12 cellular contexts compared by ENCODE assay signal in genomic region chr1:112852934-112853333, GRCh38.
DNase-seq lines count a peak whose midpoint lies in the region; ATAC-seq and TF ChIP-seq lines count a peak whose summit lies in the region.
"Had no signal": no experiment of that assay in that cellular context is flagged by ENCODE, and none has a peak within 500 bp of the region (broad histone marks: within the 10 kb centered on the region; RNA-seq: fewer than 3 reads in every experiment).

No MANE protein-coding gene starts in this region.

- DNase-seq in Caco-2, result no peak
- no peak for DNase-seq in PC-9
- DNase-seq in endodermal cell, result no peak
- no peak for DNase-seq in sciatic nerve (ENCODE audit: low spot score)
- no peak for DNase-seq in esophagus squamous epithelium (lab: John Stamatoyannopoulos, UW)
- DNase-seq in activated T-cell treated with anti-CD3 and anti-CD28 coated beads, Interleukin-2, amount 50 U/mL, for 48 hours, result no peak
- DNase-seq: C1 segment of cervical spinal cord; CD4-positive, alpha-beta memory T cell; COR-L47; DMS153; H7 had no signal

- no peaks in the 10 kb centered on the region for H4K20me1 ChIP-seq in PC-9 (ENCODE audit: insufficient read depth)

- BruUV-seq in Caco-2 (replicated peaks; lab: Mats Ljungman, UMichigan) (no TSS peak), PC-9 (replicated peaks; lab: Mats Ljungman, UMichigan) (no TSS peak)

- CTCF ChIA-PET in Caco-2 (lab: Charles Lee), result interaction anchor here (1.3 kb wide), 1 partner anchor 220 kb away, joined by 5 read pairs; the partner anchor contains the start of gene LRIG2
- CTCF ChIA-PET in PC-9 (lab: Charles Lee), result no interaction called here

- TF ChIP-seq POLR2A in esophagus squamous epithelium (IDR thresholded peaks at IDR 0.05), result no peak

- H3K27me3 Mint-ChIP-seq in Caco-2 (ENCODE audit: insufficient read depth, unreplicated experiment), result no peaks in the 10 kb centered on the region
- H3K27me3 Mint-ChIP-seq in endodermal cell (ENCODE audit: insufficient read depth), result peaks cover 8% of the 10 kb centered on the region

- H3K79me2 ChIP-seq in PC-9 (ENCODE audit: low read depth), result peaks cover 55% of the 10 kb centered on the region

- no peak for ATAC-seq in sciatic nerve
- ATAC-seq: HCT116 had no signal

- H3K27ac ChIP-seq in PC-9, result peak overlapping the region; percentile 86
- H3K27ac ChIP-seq in endodermal cell (ENCODE audit: low read depth, low read length), result no peak overlapping the region
- no peak overlapping the region for H3K27ac ChIP-seq in esophagus squamous epithelium

- no peak overlapping the region for H3K9ac ChIP-seq in endodermal cell (ENCODE audit: extremely low read depth, low read length, poor library complexity, severe bottlenecking)

- POLR2A ChIA-PET in Caco-2 (lab: Charles Lee) (interaction anchor here (0.8 to 1.6 kb wide), 2 partner anchors 11 to 219 kb away, joined by 3 to 4 read pairs; no protein-coding TSS in a partner anchor), PC-9 (lab: Charles Lee; ENCODE audit: unreplicated experiment) (no interaction called here)

- no peaks in the 10 kb centered on the region for H3K9me3 Mint-ChIP-seq in Caco-2 (ENCODE audit: unreplicated experiment)
- peaks cover 11% of the 10 kb centered on the region for H3K9me3 Mint-ChIP-seq in endodermal cell
- H3K9me3 Mint-ChIP-seq: CD4-positive, alpha-beta memory T cell had no signal

- TF ChIP-seq CTCF in Caco-2 (IDR thresholded peaks at IDR 0.05; ENCODE audit: insufficient read depth in 1 of 2, low read depth in 1 of 2, low read length in 1 of 2, severe bottlenecking in 1 of 2, unreplicated experiment in 1 of 2), result no peak
- no peak for TF ChIP-seq CTCF in PC-9 (conservative IDR thresholded peaks at IDR 0.05)
- TF ChIP-seq CTCF in endodermal cell (conservative IDR thresholded peaks at IDR 0.05), result no peak
- TF ChIP-seq CTCF in esophagus squamous epithelium (IDR thresholded peaks at IDR 0.05), result no peak

- H3K27me3 ChIP-seq in Caco-2 (replicated peaks; ENCODE audit: control insufficient read depth, insufficient read depth, low read length), result no peaks in the 10 kb centered on the region
- H3K27me3 ChIP-seq in PC-9 (ENCODE audit: insufficient read depth, low read depth), result no peaks in the 10 kb centered on the region
- H3K27me3 ChIP-seq in endodermal cell (ENCODE audit: control insufficient read depth, insufficient read depth, low read length, poor library complexity, severe bottlenecking), result no peaks in the 10 kb centered on the region
- peaks cover 0 to 63% (median 0%) of the 10 kb centered on the region in 4 donors for H3K27me3 ChIP-seq in esophagus squamous epithelium

- H3K27ac Mint-ChIP-seq in Caco-2 (ENCODE audit: unreplicated experiment) (peak overlapping the region; percentile 35), endodermal cell (no peak overlapping the region)
- H3K27ac Mint-ChIP-seq: CD4-positive, alpha-beta memory T cell had no signal

- H3K4me2 ChIP-seq in PC-9, result peak overlapping the region; percentile 73

- peaks cover 29% of the 10 kb centered on the region; the same call in 1 of the 2 replicates for H3F3A ChIP-seq in PC-9 (ENCODE audit: insufficient read depth, low read depth)

- 100% methylated on average over 2 of the region's 2 CpGs for WGBS in endodermal cell (ENCODE audit: insufficient coverage in 1 of 2, insufficient read length in 1 of 2), 2 experiments
- 90 to 94% methylated on average over 2 of the region's 2 CpGs for WGBS in esophagus squamous epithelium, 2 donors

- H2AFZ ChIP-seq in PC-9, result no peak overlapping the region; the same call in 1 of the 2 replicates

- H3K9me3 ChIP-seq in Caco-2 (no peaks in the 10 kb centered on the region), PC-9 (ENCODE audit: insufficient read depth, low read depth) (no peaks in the 10 kb centered on the region), endodermal cell (ENCODE audit: control insufficient read depth, low read length) (no peaks in the 10 kb centered on the region), esophagus squamous epithelium (no peaks in the 10 kb centered on the region)

- H3K4me3 ChIP-seq in Caco-2 (ENCODE audit: low read depth, low read length) (no peak overlapping the region), PC-9 (peak overlapping the region; percentile 51; the same call in 1 of the 2 replicates), endodermal cell (ENCODE audit: low read length) (peak overlapping the region; percentile 8), esophagus squamous epithelium (no peak overlapping the region)

- no peaks in the 10 kb centered on the region for H3K9me2 ChIP-seq in PC-9 (ENCODE audit: insufficient read depth)

- peaks cover 25% of the 10 kb centered on the region for H3K4me1 ChIP-seq in Caco-2
- peaks cover 34% of the 10 kb centered on the region for H3K4me1 ChIP-seq in PC-9 (replicated peaks; ENCODE audit: insufficient read depth)
- H3K4me1 ChIP-seq in endodermal cell (ENCODE audit: control insufficient read depth, insufficient read depth, low read length), result no peaks in the 10 kb centered on the region
- peaks cover 8 to 22% (median 10%) of the 10 kb centered on the region in 3 donors for H3K4me1 ChIP-seq in esophagus squamous epithelium

- no peaks in the 10 kb centered on the region for H3K36me3 ChIP-seq in Caco-2 (ENCODE audit: control insufficient read depth, insufficient read depth, low read length)
- 0 out of 2 replicates have a peak, but pooled peaks cover 5% of the 10 kb centered on the region for H3K36me3 ChIP-seq in PC-9 (ENCODE audit: low read depth)
- no peaks in the 10 kb centered on the region for H3K36me3 ChIP-seq in endodermal cell (ENCODE audit: control insufficient read depth, insufficient read depth, low read length)
- H3K36me3 ChIP-seq in esophagus squamous epithelium, result no peaks in the 10 kb centered on the region

- H3K36me3 Mint-ChIP-seq in Caco-2 (ENCODE audit: insufficient read depth, unreplicated experiment) (peaks cover 28% of the 10 kb centered on the region), endodermal cell (ENCODE audit: low read depth) (peaks cover 28% of the 10 kb centered on the region)
- H3K36me3 Mint-ChIP-seq: CD4-positive, alpha-beta memory T cell had no signal

- intact Hi-C loops in Caco-2 (cut with micrococcal nuclease; ENCODE audit: unreplicated experiment) (loop anchor here (2.0 kb wide), 1 partner anchor 14 kb away; no protein-coding TSS in a partner anchor), PC-9 (cut with micrococcal nuclease; ENCODE audit: unreplicated experiment) (no loop called here), sciatic nerve (cut with DNase I) (no loop called here), esophagus squamous epithelium (cut with DNase I) (no loop called here)

- peaks cover 14% of the 10 kb centered on the region for H3K4me1 Mint-ChIP-seq in Caco-2 (ENCODE audit: low read depth, unreplicated experiment)
- peaks cover 35% of the 10 kb centered on the region for H3K4me1 Mint-ChIP-seq in endodermal cell

- H3K4me3 Mint-ChIP-seq in Caco-2 (ENCODE audit: unreplicated experiment), result no peak overlapping the region
- H3K4me3 Mint-ChIP-seq in endodermal cell, result no peak overlapping the region

Comparison
In these comparisons a context has a peak if more than half of its experiments do, and no peak if none do; other contexts are left out.
1. H3K4me3 ChIP-seq: peak in PC-9 (single experiment) and endodermal cell (single experiment); none in Caco-2 (single experiment) and esophagus squamous epithelium (0 of 4).